ENCODE assay signal across 12 cellular contexts in genomic region chr6:160101262-160102205, GRCh38. TPM values are rescaled to one million over a fixed set of nuclear protein-coding genes. Genes with fewer than 3 reads are reported as not detected.
DNase-seq lines count a peak whose midpoint lies in the region; ATAC-seq and TF ChIP-seq lines count a peak whose summit lies in the region.
"Had no signal": no experiment of that assay in that cellular context is flagged by ENCODE, and none has a peak within 500 bp of the region (broad histone marks: within the 10 kb centered on the region; RNA-seq: fewer than 3 reads in every experiment).

No MANE protein-coding gene starts in this region.

- H3K36me3 ChIP-seq in A673 (ENCODE audit: insufficient read depth, low read length, poor library complexity, severe bottlenecking): peaks cover 21% of the 10 kb centered on the region
- H3K36me3 ChIP-seq in left lung: peaks cover 0 to 93% of the 10 kb centered on the region in 2 donors

- H3K27ac ChIP-seq in A673 (ENCODE audit: low read depth, low read length, poor library complexity, severe bottlenecking) (peak overlapping the region; percentile 35), left lung (peak overlapping the region in 1 of 2 donors; percentile 50)

- no TSS peak for BruUV-seq in A673 (replicated peaks; lab: Mats Ljungman, UMichigan)

- H3K9me3 ChIP-seq in A673 (ENCODE audit: low read depth, low read length, poor library complexity, severe bottlenecking) (no peaks in the 10 kb centered on the region), left lung (no peaks in the 10 kb centered on the region)

- ATAC-seq in activated naive CD8-positive, alpha-beta T cell treated with anti-CD3 and anti-CD28 coated beads, Interleukin-2, amount 50 U/mL, for 24 hours: peak; percentile 18
- ATAC-seq in left lung (peak; percentile 9), HG03457 (IDR thresholded peaks at IDR 0.05; ENCODE audit: unreplicated experiment) (no peak)

- H3K27ac Mint-ChIP-seq in activated naive CD8-positive, alpha-beta T cell treated with anti-CD3 and anti-CD28 coated beads, Interleukin-2, amount 50 U/mL, for 24 hours: peak overlapping the region; percentile 79

- H3K9me3 Mint-ChIP-seq in activated naive CD8-positive, alpha-beta T cell treated with anti-CD3 and anti-CD28 coated beads, Interleukin-2, amount 50 U/mL, for 24 hours: no peaks in the 10 kb centered on the region

- DNase-seq in A673 (ENCODE audit: low spot score) (no peak), KG1 (lab: John Stamatoyannopoulos, UW) (peak; percentile 24), left lung (no peak), NCI-H2081 treated with DMSO at 0.1 percent for 48 hours (lab: John Stamatoyannopoulos, UW) (no peak), NCI-H187 treated with DMSO at 0.1 percent for 48 hours (lab: John Stamatoyannopoulos, UW) (no peak), NAMALWA (ENCODE audit: low spot score) (no peak)
- no peak for DNase-seq in activated naive CD8-positive, alpha-beta T cell treated with anti-CD3 and anti-CD28 coated beads, Interleukin-2, amount 50 U/mL, for 24 hours
- DNase-seq: activated CD8-positive, alpha-beta memory T cell treated with anti-CD3 and anti-CD28 coated beads for 24 hours; AML-193; NCI-H446; SHP77 treated with DMSO at 0.1 percent for 48 hours had no signal

- intact Hi-C loops in A673 (cut with micrococcal nuclease; ENCODE audit: unreplicated experiment): no loop called here
- intact Hi-C loops in left lung (cut with DNase I): no loop called here

- peak overlapping the region; percentile 17 for H3K4me3 Mint-ChIP-seq in activated naive CD8-positive, alpha-beta T cell treated with anti-CD3 and anti-CD28 coated beads, Interleukin-2, amount 50 U/mL, for 24 hours

- CTCF ChIA-PET in A673 (lab: Charles Lee): no interaction called here

- H3K27me3 Mint-ChIP-seq in activated naive CD8-positive, alpha-beta T cell treated with anti-CD3 and anti-CD28 coated beads, Interleukin-2, amount 50 U/mL, for 24 hours: no peaks in the 10 kb centered on the region

- H3K4me3 ChIP-seq in A673 (ENCODE audit: low read depth, low read length, poor library complexity, severe bottlenecking) (no peak overlapping the region), left lung (no peak overlapping the region)

- no peaks in the 10 kb centered on the region for H3K4me1 ChIP-seq in A673 (ENCODE audit: insufficient read depth, low read length, poor library complexity, severe bottlenecking)
- peaks cover 3 to 24% of the 10 kb centered on the region in 2 donors for H3K4me1 ChIP-seq in left lung

- H3K36me3 Mint-ChIP-seq in activated naive CD8-positive, alpha-beta T cell treated with anti-CD3 and anti-CD28 coated beads, Interleukin-2, amount 50 U/mL, for 24 hours (ENCODE audit: low read depth): peaks cover 69% of the 10 kb centered on the region

- POLR2A ChIA-PET in A673 (lab: Charles Lee; ENCODE audit: low non-redundant PET): no interaction called here

- TF ChIP-seq CTCF in A673 (conservative IDR thresholded peaks at IDR 0.05; ENCODE audit: low read depth, low read length) (no peak), left lung (IDR thresholded peaks at IDR 0.05) (no peak)

- peaks cover 28% of the 10 kb centered on the region for H3K4me1 Mint-ChIP-seq in activated naive CD8-positive, alpha-beta T cell treated with anti-CD3 and anti-CD28 coated beads, Interleukin-2, amount 50 U/mL, for 24 hours

- H3K27me3 ChIP-seq in A673 (replicated peaks; ENCODE audit: insufficient read depth, low read depth, low read length, poor library complexity) (no peaks in the 10 kb centered on the region), left lung (no peaks in the 10 kb centered on the region)

RNA-seq across cellular contexts. Expression of gene SLC22A1, which starts 20.1 kb away (rescaled TPM):
- 1.6 and 3.3 TPM in 2 replicates for total RNA-seq in A673 (2021)
- 1 to 10 TPM in 1 of 2 donors, under 1 TPM in 1; 0.41 to 2.7 TPM for total RNA-seq in left lung
